ENCODE assay signal across 1 cellular context in the genomic region with DNA sequence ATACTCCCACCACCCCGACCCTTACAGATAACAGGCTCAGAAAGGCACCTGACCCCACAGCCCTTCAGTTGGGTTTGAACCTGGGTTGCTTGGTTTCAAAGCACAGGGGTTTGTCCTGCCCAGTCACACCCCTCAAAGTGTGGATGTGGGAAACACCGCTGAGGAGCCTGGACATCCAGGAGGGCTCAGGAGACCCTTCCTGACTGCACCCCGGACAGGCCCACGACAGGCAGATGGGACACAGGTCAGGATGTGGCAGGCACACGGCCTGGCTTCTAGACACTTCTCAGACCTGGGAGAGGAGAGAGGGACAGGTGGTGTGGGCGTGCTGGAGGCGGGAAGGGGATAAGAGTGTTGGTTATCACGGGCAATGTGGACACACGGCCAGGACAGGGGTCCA.
TF ChIP-seq lines count a peak whose summit lies in the region.

No MANE protein-coding gene starts in this region.

TF ChIP-seq in GM23338, 12 proteins besides CTCF, POLR2A, EP300 and RAD21 (continued from another document):
- TF ChIP-seq EZH2 (IDR thresholded peaks at IDR 0.05; ENCODE audit: low read depth, unreplicated experiment), result no peak
- TF ChIP-seq ZNF114 (CRISPR knock-in tag; IDR thresholded peaks at IDR 0.05), result no peak
